19 cellular contexts compared by ENCODE assay signal in the genomic region with DNA sequence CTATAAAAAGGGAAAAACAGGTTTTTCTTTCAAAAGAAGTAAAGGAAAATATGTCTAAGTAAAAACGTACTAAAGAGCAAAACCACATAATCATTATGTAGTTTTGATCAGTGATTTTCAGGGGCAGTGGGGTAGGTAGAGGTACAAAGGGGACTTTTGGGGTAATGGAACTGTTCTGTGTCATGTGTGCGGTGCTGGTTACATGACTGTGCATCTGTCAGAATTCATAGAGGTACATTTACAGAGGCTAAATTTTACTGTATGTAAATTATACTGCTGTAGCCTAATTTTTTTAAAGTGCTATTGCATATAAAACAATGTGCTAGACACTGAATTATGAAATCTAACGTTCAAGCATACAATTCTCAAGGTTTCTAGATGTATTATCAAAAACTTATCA.
"Had no signal": no experiment of that assay in that cellular context is flagged by ENCODE, and none has a peak within 500 bp of the region (broad histone marks: within the 10 kb centered on the region; RNA-seq: fewer than 3 reads in every experiment).

No MANE protein-coding gene starts in this region.

- H3K9ac ChIP-seq: parathyroid adenoma had no signal

- H3K9me3 ChIP-seq: gastrocnemius medialis, lower lobe of right lung, right lobe of liver, stomach, testis, upper lobe of left lung had no signal

- H3K36me3 Mint-ChIP-seq: natural killer cell, WTC11 had no signal

- ATAC-seq: esophagus mucosa, gastrocnemius medialis, lower lobe of right lung, natural killer cell, right lobe of liver, WTC11 had no signal

- H3K27ac ChIP-seq: gastrocnemius medialis, lower lobe of right lung, parathyroid adenoma, right lobe of liver, stomach, upper lobe of left lung had no signal

- H3K4me3 Mint-ChIP-seq: dendritic cell treated with granulocyte-macrophage colony-stimulating factor and Interleukin-4, amounts not matched to agents 40 ng/mL and 50 ng/mL, for 4 days; natural killer cell had no signal

- H2AFZ ChIP-seq: parathyroid adenoma had no signal

- H3K27me3 ChIP-seq: gastrocnemius medialis, testis had no signal

- H3K79me2 ChIP-seq: parathyroid adenoma had no signal

- DNase-seq: activated CD4-positive, alpha-beta T cell treated with anti-CD3 and anti-CD28 coated beads, Interleukin-2, amount 50 U/mL, for 1 hour; activated naive CD4-positive, alpha-beta T cell treated with anti-CD3 and anti-CD28 coated beads, Interleukin-2, amount 50 U/mL, for 16 hours; activated T-cell treated with anti-CD3 and anti-CD28 coated beads for 4 hours; amniotic stem cell; effector CD8-positive, alpha-beta T cell; gastrocnemius medialis; head of caudate nucleus; lower lobe of right lung; natural killer cell; right lobe of liver; small intestine; stomach; testis; upper lobe of left lung had no signal

- H3K4me3 ChIP-seq: gastrocnemius medialis, lower lobe of right lung, right lobe of liver, stomach, upper lobe of left lung had no signal

- H3K36me3 ChIP-seq: gastrocnemius medialis, lower lobe of right lung, right lobe of liver, stomach, upper lobe of left lung had no signal

- H3K27ac Mint-ChIP-seq: activated T-helper 2 cell treated with anti-CD3 and anti-CD28 coated beads, Interferon-gamma antibody, Interleukin-2, Interleukin-4, amounts not matched to agents 10 μg/mL and 5 μg/mL and 100 μg/mL, durations not matched to agents 14 hours and 24 hours and 36 hours; dendritic cell treated with granulocyte-macrophage colony-stimulating factor and Interleukin-4, amounts not matched to agents 40 ng/mL and 50 ng/mL, for 4 days; natural killer cell; WTC11 had no signal

- H3K9me3 Mint-ChIP-seq: activated T-helper 2 cell treated with anti-CD3 and anti-CD28 coated beads, Interferon-gamma antibody, Interleukin-2, Interleukin-4, amounts not matched to agents 10 μg/mL and 5 μg/mL and 100 μg/mL, durations not matched to agents 14 hours and 24 hours and 36 hours; dendritic cell treated with granulocyte-macrophage colony-stimulating factor and Interleukin-4, amounts not matched to agents 40 ng/mL and 50 ng/mL, for 4 days; natural killer cell; WTC11 had no signal
